ENCODE assay signal across 8 cellular contexts in genomic region chrX:153925739-153926593, GRCh38. TPM values are rescaled to one million over a fixed set of nuclear protein-coding genes. Genes with fewer than 3 reads are reported as not detected.
DNase-seq lines count a peak whose midpoint lies in the region; ATAC-seq and TF ChIP-seq lines count a peak whose summit lies in the region.

TSS of gene ARHGAP4 (minus strand) at chrX:153926264. CDS start at chrX:153926202, 62 bp downstream.

- no peak for TF ChIP-seq CTCF in dorsolateral prefrontal cortex (IDR thresholded peaks at IDR 0.05 in 54 of 56, conservative IDR thresholded peaks at IDR 0.05 in 2 of 56; ENCODE audit: low read depth in 1 of 56, partially characterized antibody in 56 of 56)
- TF ChIP-seq CTCF in tibial artery (IDR thresholded peaks at IDR 0.05), result no peak

- POLR2A ChIA-PET in activated CD4-positive, alpha-beta T cell treated with anti-CD3 and anti-CD28 coated beads for 36 hours (lab: Charles Lee), result interaction anchor here (0.5 to 1.9 kb wide), 9 partner anchors 9 to 413 kb away, joined by 3 to 12 read pairs (median 4); partner anchors contain the start of genes HCFC1, IDH3G, NAA10 and SSR4

- peaks cover 0 to 38% of the 10 kb centered on the region in 2 donors for H3K4me1 ChIP-seq in muscle layer of duodenum (ENCODE audit: control insufficient read depth in 1 of 2, insufficient read depth in 2 of 2, low read length in 2 of 2)
- H3K4me1 ChIP-seq in tibial artery, result peaks cover 0 to 46% (median 27%) of the 10 kb centered on the region in 4 donors

- H3K9me3 ChIP-seq in muscle layer of duodenum (ENCODE audit: control insufficient read depth in 1 of 2, low read length in 2 of 2) (no peaks in the 10 kb centered on the region), tibial artery (no peaks in the 10 kb centered on the region)

- H3K36me3 Mint-ChIP-seq in activated CD4-positive, alpha-beta T cell treated with anti-CD3 and anti-CD28 coated beads for 36 hours (ENCODE audit: low read depth), result peaks cover 18% of the 10 kb centered on the region

- H3K4me3 Mint-ChIP-seq in activated CD4-positive, alpha-beta T cell treated with anti-CD3 and anti-CD28 coated beads for 36 hours, result peak within 1 kb of the TSS; percentile 91

- H3K4me3 ChIP-seq in dorsolateral prefrontal cortex, result peak within 1 kb of the TSS in 45 of 59 donors; percentile 27 to 76 (median 65)
- peak within 1 kb of the TSS; percentile 59 to 75 for H3K4me3 ChIP-seq in muscle layer of duodenum (ENCODE audit: low read depth in 1 of 2, low read length in 2 of 2)
- peak within 1 kb of the TSS; percentile 68 to 71 for H3K4me3 ChIP-seq in tibial artery

- peak; percentile 74 for DNase-seq in activated CD4-positive, alpha-beta T cell treated with anti-CD3 and anti-CD28 coated beads for 36 hours
- no peak for DNase-seq in activated CD4-positive, alpha-beta T cell treated with anti-CD3 and anti-CD28 coated beads for 1 hour
- peak; percentile 32 for DNase-seq in T-helper 9 cell
- no peak for DNase-seq in dorsolateral prefrontal cortex
- no peak for DNase-seq in tibial artery

- H3K4me1 Mint-ChIP-seq in activated CD4-positive, alpha-beta T cell treated with anti-CD3 and anti-CD28 coated beads for 36 hours, result peaks cover 31% of the 10 kb centered on the region

- H3K27me3 ChIP-seq in dorsolateral prefrontal cortex (peaks cover 0 to 85% (median 12%) of the 10 kb centered on the region in 45 donors), muscle layer of duodenum (ENCODE audit: low read depth, low read length) (no peaks in the 10 kb centered on the region), tibial artery (no peaks in the 10 kb centered on the region)

- H3K27ac ChIP-seq in dorsolateral prefrontal cortex, result peak within 1 kb of the TSS in 53 of 59 donors; percentile 19 to 98 (median 94)
- peak within 1 kb of the TSS; percentile 89 for H3K27ac ChIP-seq in muscle layer of duodenum (ENCODE audit: low read length)
- H3K27ac ChIP-seq in tibial artery, result peak within 1 kb of the TSS; percentile 93 to 99

- intact Hi-C loops in activated CD4-positive, alpha-beta T cell treated with anti-CD3 and anti-CD28 coated beads for 36 hours (cut with DNase I, micrococcal nuclease), result loop anchor here (1.0 to 10.0 kb wide), 4 partner anchors 91 to 449 kb away; partner anchors contain the start of genes EMD (in 1 of the 2), FLNA (in 1 of the 2), IDH3G (in 1 of the 2) and IRAK1 (in 1 of the 2)
- intact Hi-C loops in dorsolateral prefrontal cortex (cut with DNase I) (loop anchor here (5.0 kb wide), 2 partner anchors 129 to 164 kb away; partner anchors contain the start of gene PLXNB3 (in 1 of the 2)), tibial artery (cut with DNase I; ENCODE audit: low total_unique reads) (no loop called here)

- peaks cover 0 to 6% of the 10 kb centered on the region in 2 donors for H3K36me3 ChIP-seq in muscle layer of duodenum (ENCODE audit: control insufficient read depth in 1 of 2, insufficient read depth in 2 of 2, low read length in 2 of 2)
- peaks cover 0 to 14% (median 10%) of the 10 kb centered on the region in 3 donors for H3K36me3 ChIP-seq in tibial artery

- H3K27ac Mint-ChIP-seq in activated CD4-positive, alpha-beta T cell treated with anti-CD3 and anti-CD28 coated beads for 36 hours, result peak within 1 kb of the TSS; percentile 97

- no peaks in the 10 kb centered on the region for H3K9me3 Mint-ChIP-seq in activated CD4-positive, alpha-beta T cell treated with anti-CD3 and anti-CD28 coated beads for 36 hours (ENCODE audit: low read depth)

- CTCF ChIA-PET in activated CD4-positive, alpha-beta T cell treated with anti-CD3 and anti-CD28 coated beads for 36 hours (lab: Charles Lee), result interaction anchor here (0.7 to 3.5 kb wide), 7 partner anchors 9 to 159 kb away, joined by 3 to 19 read pairs (median 5); partner anchors contain the start of gene NAA10

- peak; percentile 3 for ATAC-seq in activated CD4-positive, alpha-beta T cell treated with anti-CD3 and anti-CD28 coated beads for 36 hours
- ATAC-seq in GM21619 (IDR thresholded peaks at IDR 0.05; ENCODE audit: unreplicated experiment), result no peak
- no peak for ATAC-seq in GM18858 (IDR thresholded peaks at IDR 0.05; ENCODE audit: unreplicated experiment)

- no peaks in the 10 kb centered on the region for H3K27me3 Mint-ChIP-seq in activated CD4-positive, alpha-beta T cell treated with anti-CD3 and anti-CD28 coated beads for 36 hours

RNA-seq across cellular contexts. Expression of gene ARHGAP4, which starts in this region (rescaled TPM):
- 100 to 1,000 TPM; 130 to 135 TPM for total RNA-seq in activated CD4-positive, alpha-beta T cell treated with anti-CD3 and anti-CD28 coated beads for 36 hours
- total RNA-seq in dorsolateral prefrontal cortex, result 10 to 100 TPM in 106 of 120 experiments, 1 to 10 TPM in 14; 6.4 to 31.6 (median 14.8) TPM

Comparison
In these comparisons a context has a peak if more than half of its experiments do, and no peak if none do; other contexts are left out.
1. RNA of gene ARHGAP4 (total RNA-seq): 130 to 135 TPM in activated CD4-positive, alpha-beta T cell treated with anti-CD3 and anti-CD28 coated beads for 36 hours; 6.4 to 31.6 TPM in dorsolateral prefrontal cortex; every median in the first group is over 4 times any median in the second.
2. DNase-seq: peak in activated CD4-positive, alpha-beta T cell treated with anti-CD3 and anti-CD28 coated beads for 36 hours (single experiment) and T-helper 9 cell (single experiment); none in activated CD4-positive, alpha-beta T cell treated with anti-CD3 and anti-CD28 coated beads for 1 hour (single experiment), dorsolateral prefrontal cortex (0 of 10) and tibial artery (0 of 2).
3. Peak in every context shown above with its lines, with median percentiles within 50 percentile points of each other: H3K27ac ChIP-seq and H3K4me3 ChIP-seq.